Comparison of ENCODE assay signal across 1 cellular context in genomic region chr2:196925768-196926561, GRCh38.
TF ChIP-seq lines count a peak whose summit lies in the region.

No MANE protein-coding gene starts in this region.

TF ChIP-seq in K562, 482 proteins besides CTCF, POLR2A, EP300 and RAD21 (continued from another document):
- no peak for TF ChIP-seq CEBPG (CRISPR knock-in tag; IDR thresholded peaks at IDR 0.05)
- TF ChIP-seq CEBPG (tag; conservative IDR thresholded peaks at IDR 0.05 in 1 of 2, IDR thresholded peaks at IDR 0.05 in 1 of 2), result no peak
- no peak for TF ChIP-seq FOS (IDR thresholded peaks at IDR 0.05; ENCODE audit: extremely low read depth, insufficient read length)
- no peak for TF ChIP-seq GTF2A2 (tag; IDR thresholded peaks at IDR 0.05)
- no peak for TF ChIP-seq ZBTB33 (CRISPR knock-in tag; IDR thresholded peaks at IDR 0.05)
- TF ChIP-seq, protein P1, sequence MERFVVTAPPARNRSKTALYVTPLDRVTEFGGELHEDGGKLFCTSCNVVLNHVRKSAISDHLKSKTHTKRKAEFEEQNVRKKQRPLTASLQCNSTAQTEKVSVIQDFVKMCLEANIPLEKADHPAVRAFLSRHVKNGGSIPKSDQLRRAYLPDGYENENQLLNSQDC (CRISPR knock-in tag; IDR thresholded peaks at IDR 0.05), result no peak
- TF ChIP-seq, protein P2, sequence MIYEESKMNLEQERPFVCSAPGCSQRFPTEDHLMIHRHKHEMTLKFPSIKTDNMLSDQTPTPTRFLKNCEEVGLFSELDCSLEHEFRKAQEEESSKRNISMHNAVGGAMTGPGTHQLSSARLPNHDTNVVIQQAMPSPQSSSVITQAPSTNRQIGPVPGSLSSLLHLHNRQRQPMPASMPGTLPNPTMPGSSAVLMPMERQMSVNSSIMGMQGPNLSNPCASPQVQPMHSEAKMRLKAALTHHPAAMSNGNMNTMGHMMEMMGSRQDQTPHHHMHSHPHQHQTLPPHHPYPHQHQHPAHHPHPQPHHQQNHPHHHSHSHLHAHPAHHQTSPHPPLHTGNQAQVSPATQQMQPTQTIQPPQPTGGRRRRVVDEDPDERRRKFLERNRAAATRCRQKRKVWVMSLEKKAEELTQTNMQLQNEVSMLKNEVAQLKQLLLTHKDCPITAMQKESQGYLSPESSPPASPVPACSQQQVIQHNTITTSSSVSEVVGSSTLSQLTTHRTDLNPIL (CRISPR knock-in tag; IDR thresholded peaks at IDR 0.05), result no peak
